Comparison of ENCODE assay signal across 34 cellular contexts in genomic region chr19:834216-834615, GRCh38. TPM values are rescaled to one million over a fixed set of nuclear protein-coding genes. Genes with fewer than 3 reads are reported as not detected.
"Had no signal": no experiment of that assay in that cellular context is flagged by ENCODE, and none has a peak within 500 bp of the region (broad histone marks: within the 10 kb centered on the region; RNA-seq: fewer than 3 reads in every experiment).

No MANE protein-coding gene starts in this region.

- ATAC-seq: activated CD8-positive, alpha-beta memory T cell treated with anti-CD3 and anti-CD28 coated beads, Interleukin-2, amount 10 ng/mL, durations not matched to agents 7 days and 5 days; activated CD8-positive, alpha-beta T cell treated with anti-CD3 and anti-CD28 coated beads, Interleukin-2, amount 10 ng/mL, durations not matched to agents 7 days and 5 days; activated naive CD8-positive, alpha-beta T cell treated with anti-CD3 and anti-CD28 coated beads, Interleukin-2, amount 50 U/mL, for 24 hours; left ventricle myocardium superior; pancreas; psoas muscle had no signal

- H3K4me3 Mint-ChIP-seq: activated CD8-positive, alpha-beta memory T cell treated with anti-CD3 and anti-CD28 coated beads, Interleukin-2, amount 10 ng/mL, durations not matched to agents 7 days and 5 days; activated CD8-positive, alpha-beta T cell treated with anti-CD3 and anti-CD28 coated beads, Interleukin-2, amount 10 ng/mL, durations not matched to agents 7 days and 5 days; activated naive CD4-positive, alpha-beta T cell treated with anti-CD3 and anti-CD28 coated beads, Interleukin-2, amount 50 U/mL, for 24 hours; activated naive CD8-positive, alpha-beta T cell treated with anti-CD3 and anti-CD28 coated beads, Interleukin-2, amount 50 U/mL, for 24 hours; central memory CD8-positive, alpha-beta T cell; dendritic cell treated with granulocyte-macrophage colony-stimulating factor and Interleukin-4, amounts not matched to agents 40 ng/mL and 50 ng/mL, for 4 days; naive B cell; nephron progenitor cell; T-helper 1 cell treated with Interleukin-12 subunit alpha and Interleukin-12 subunit beta and Interleukin-4 antibody, amounts not matched to agents 30 μg/mL and 1 μg/mL, for 36 hours had no signal

- DNase-seq: activated CD8-positive, alpha-beta memory T cell treated with anti-CD3 and anti-CD28 coated beads, Interleukin-2, amount 10 ng/mL, durations not matched to agents 7 days and 5 days; activated CD8-positive, alpha-beta T cell treated with anti-CD3 and anti-CD28 coated beads, Interleukin-2, amount 10 ng/mL, durations not matched to agents 7 days and 5 days; activated naive CD8-positive, alpha-beta T cell treated with anti-CD3 and anti-CD28 coated beads, Interleukin-2, amount 50 U/mL, for 24 hours; activated T-cell treated with anti-CD3 and anti-CD28 coated beads, Interleukin-2, amount 50 U/mL, for 48 hours; amygdala; esophagus squamous epithelium; glutamatergic neuron; islet precursor cell; left ventricle myocardium superior; naive B cell; nephron progenitor cell; nucleus accumbens; pancreas; psoas muscle; stimulated activated CD4-positive, alpha-beta T cell treated with anti-CD3 and anti-CD28 coated beads, Interleukin-15, amount 100 ng/mL, for 24 hours; stimulated activated CD4-positive, alpha-beta T cell treated with anti-CD3 and anti-CD28 coated beads, Interleukin-2, amount 100 ng/mL, for 24 hours; stimulated activated naive CD4-positive, alpha-beta T cell; SW 1271; T1000; tibial artery had no signal

- H2AFZ ChIP-seq: hepatocyte had no signal

- H3K27me3 ChIP-seq: hepatocyte, pancreas had no signal

- H3K36me3 ChIP-seq: breast epithelium, esophagus squamous epithelium, pancreas, suprapubic skin, tibial artery had no signal

- H3K79me2 ChIP-seq: hepatocyte had no signal

- H3K27ac Mint-ChIP-seq: activated CD8-positive, alpha-beta memory T cell treated with anti-CD3 and anti-CD28 coated beads, Interleukin-2, amount 10 ng/mL, durations not matched to agents 7 days and 5 days; activated CD8-positive, alpha-beta T cell treated with anti-CD3 and anti-CD28 coated beads, Interleukin-2, amount 10 ng/mL, durations not matched to agents 7 days and 5 days; activated naive CD4-positive, alpha-beta T cell treated with anti-CD3 and anti-CD28 coated beads, Interleukin-2, amount 50 U/mL, for 24 hours; activated naive CD8-positive, alpha-beta T cell treated with anti-CD3 and anti-CD28 coated beads, Interleukin-2, amount 50 U/mL, for 24 hours; activated T-helper 2 cell treated with anti-CD3 and anti-CD28 coated beads, Interferon-gamma antibody, Interleukin-2, Interleukin-4, amounts not matched to agents 10 μg/mL and 5 μg/mL and 100 μg/mL, durations not matched to agents 14 hours and 24 hours and 36 hours; dendritic cell treated with granulocyte-macrophage colony-stimulating factor and Interleukin-4, amounts not matched to agents 40 ng/mL and 50 ng/mL, for 4 days; naive B cell; nephron progenitor cell; T-helper 1 cell treated with Interleukin-12 subunit alpha and Interleukin-12 subunit beta and Interleukin-4 antibody, amounts not matched to agents 30 μg/mL and 1 μg/mL, for 36 hours had no signal

- H3K4me1 ChIP-seq: breast epithelium, pancreas, psoas muscle, suprapubic skin had no signal

- H3K36me3 Mint-ChIP-seq: activated CD8-positive, alpha-beta memory T cell treated with anti-CD3 and anti-CD28 coated beads, Interleukin-2, amount 10 ng/mL, durations not matched to agents 7 days and 5 days; activated naive CD4-positive, alpha-beta T cell treated with anti-CD3 and anti-CD28 coated beads, Interleukin-2, amount 50 U/mL, for 24 hours; naive B cell had no signal

- H3K9me3 Mint-ChIP-seq: activated naive CD4-positive, alpha-beta T cell treated with anti-CD3 and anti-CD28 coated beads, Interleukin-2, amount 50 U/mL, for 24 hours; activated naive CD8-positive, alpha-beta T cell treated with anti-CD3 and anti-CD28 coated beads, Interleukin-2, amount 50 U/mL, for 24 hours; activated T-helper 2 cell treated with anti-CD3 and anti-CD28 coated beads, Interferon-gamma antibody, Interleukin-2, Interleukin-4, amounts not matched to agents 10 μg/mL and 5 μg/mL and 100 μg/mL, durations not matched to agents 14 hours and 24 hours and 36 hours; central memory CD8-positive, alpha-beta T cell; dendritic cell treated with granulocyte-macrophage colony-stimulating factor and Interleukin-4, amounts not matched to agents 40 ng/mL and 50 ng/mL, for 4 days; naive B cell; nephron progenitor cell; T-helper 1 cell treated with Interleukin-12 subunit alpha and Interleukin-12 subunit beta and Interleukin-4 antibody, amounts not matched to agents 30 μg/mL and 1 μg/mL, for 36 hours had no signal

- H3K9me3 ChIP-seq: breast epithelium, esophagus squamous epithelium, pancreas, psoas muscle, suprapubic skin, tibial artery had no signal

- H3K4me2 ChIP-seq: hepatocyte had no signal

- H3K4me1 Mint-ChIP-seq: activated naive CD4-positive, alpha-beta T cell treated with anti-CD3 and anti-CD28 coated beads, Interleukin-2, amount 50 U/mL, for 24 hours; activated naive CD8-positive, alpha-beta T cell treated with anti-CD3 and anti-CD28 coated beads, Interleukin-2, amount 50 U/mL, for 24 hours had no signal

- H3K4me3 ChIP-seq: breast epithelium, esophagus squamous epithelium, hepatocyte, pancreas, psoas muscle, suprapubic skin, tibial artery had no signal

- H3K27ac ChIP-seq: breast epithelium, epithelial cell of prostate, esophagus squamous epithelium, hepatocyte, pancreas, psoas muscle, suprapubic skin, tibial artery had no signal

RNA-seq across cellular contexts. Expression of gene AZU1, which starts 6.6 kb away (rescaled TPM):
- total RNA-seq: activated CD8-positive, alpha-beta memory T cell treated with anti-CD3 and anti-CD28 coated beads, Interleukin-2, amount 10 ng/mL, durations not matched to agents 7 days and 5 days; activated CD8-positive, alpha-beta T cell treated with anti-CD3 and anti-CD28 coated beads, Interleukin-2, amount 10 ng/mL, durations not matched to agents 7 days and 5 days; activated T-helper 2 cell treated with anti-CD3 and anti-CD28 coated beads, Interferon-gamma antibody, Interleukin-2, Interleukin-4, amounts not matched to agents 10 μg/mL and 5 μg/mL and 100 μg/mL, durations not matched to agents 14 hours and 24 hours and 36 hours; esophagus squamous epithelium; hepatocyte; left ventricle myocardium superior; lung microvascular endothelial cell; mucosa of gallbladder; pancreas; ureter had no signal
- polyA plus RNA-seq: psoas muscle had no signal

RNA-seq across cellular contexts. Expression of gene PRTN3, which starts 6.6 kb away (rescaled TPM):
- total RNA-seq: activated CD8-positive, alpha-beta memory T cell treated with anti-CD3 and anti-CD28 coated beads, Interleukin-2, amount 10 ng/mL, durations not matched to agents 7 days and 5 days; activated CD8-positive, alpha-beta T cell treated with anti-CD3 and anti-CD28 coated beads, Interleukin-2, amount 10 ng/mL, durations not matched to agents 7 days and 5 days; activated T-helper 2 cell treated with anti-CD3 and anti-CD28 coated beads, Interferon-gamma antibody, Interleukin-2, Interleukin-4, amounts not matched to agents 10 μg/mL and 5 μg/mL and 100 μg/mL, durations not matched to agents 14 hours and 24 hours and 36 hours; esophagus squamous epithelium; hepatocyte; left ventricle myocardium superior; lung microvascular endothelial cell; mucosa of gallbladder; suprapubic skin; ureter had no signal
- polyA plus RNA-seq: hepatocyte had no signal

RNA-seq across cellular contexts. Expression of gene PLPPR3, which starts 12.5 kb away (rescaled TPM):
- total RNA-seq: activated CD8-positive, alpha-beta memory T cell treated with anti-CD3 and anti-CD28 coated beads, Interleukin-2, amount 10 ng/mL, durations not matched to agents 7 days and 5 days; activated CD8-positive, alpha-beta T cell treated with anti-CD3 and anti-CD28 coated beads, Interleukin-2, amount 10 ng/mL, durations not matched to agents 7 days and 5 days; activated T-helper 2 cell treated with anti-CD3 and anti-CD28 coated beads, Interferon-gamma antibody, Interleukin-2, Interleukin-4, amounts not matched to agents 10 μg/mL and 5 μg/mL and 100 μg/mL, durations not matched to agents 14 hours and 24 hours and 36 hours; esophagus squamous epithelium; left ventricle myocardium superior; mesenteric fat pad; psoas muscle; suprapubic skin; ureter had no signal
- polyA plus RNA-seq: psoas muscle had no signal

RNA-seq across cellular contexts. Expression of gene ELANE, which starts 17.9 kb away (rescaled TPM):
- total RNA-seq: activated CD8-positive, alpha-beta memory T cell treated with anti-CD3 and anti-CD28 coated beads, Interleukin-2, amount 10 ng/mL, durations not matched to agents 7 days and 5 days; activated CD8-positive, alpha-beta T cell treated with anti-CD3 and anti-CD28 coated beads, Interleukin-2, amount 10 ng/mL, durations not matched to agents 7 days and 5 days; activated T-helper 2 cell treated with anti-CD3 and anti-CD28 coated beads, Interferon-gamma antibody, Interleukin-2, Interleukin-4, amounts not matched to agents 10 μg/mL and 5 μg/mL and 100 μg/mL, durations not matched to agents 14 hours and 24 hours and 36 hours; frontal cortex; lung microvascular endothelial cell; mucosa of gallbladder had no signal
